Comparison of ENCODE assay signal across 9 cellular contexts in genomic region chr20:19944772-19945459, GRCh38.
DNase-seq lines count a peak whose midpoint lies in the region; ATAC-seq and TF ChIP-seq lines count a peak whose summit lies in the region.
"Had no signal": no experiment of that assay in that cellular context is flagged by ENCODE, and none has a peak within 500 bp of the region (broad histone marks: within the 10 kb centered on the region; RNA-seq: fewer than 3 reads in every experiment).

No MANE protein-coding gene starts in this region.

- intact Hi-C loops in dorsolateral prefrontal cortex (cut with DNase I) = no loop called here

- H3K9me3 ChIP-seq in SJCRH30 (replicated peaks) = no peaks in the 10 kb centered on the region

- TF ChIP-seq CTCF in dorsolateral prefrontal cortex (IDR thresholded peaks at IDR 0.05 in 54 of 56, conservative IDR thresholded peaks at IDR 0.05 in 2 of 56; ENCODE audit: low read depth in 1 of 56, partially characterized antibody in 56 of 56) = no peak

- DNase-seq in dorsolateral prefrontal cortex (no peak), SJCRH30 (no peak), SIG-M5 treated with dmso at 0.1 percent for 504 hours (lab: John Stamatoyannopoulos, UW; ENCODE audit: unreplicated experiment) (no peak), NCI-H1092 treated with DMSO at 0.1 percent for 48 hours (lab: John Stamatoyannopoulos, UW) (no peak)
- DNase-seq: NCI-H510A had no signal

- H3K27me3 ChIP-seq in dorsolateral prefrontal cortex (no peaks in the 10 kb centered on the region), SJCRH30 (no peaks in the 10 kb centered on the region)

- H3K36me3 ChIP-seq in SJCRH30 = no peaks in the 10 kb centered on the region

- H3K4me3 ChIP-seq in dorsolateral prefrontal cortex (peak overlapping the region in 1 of 59 donors; percentile 7), skin epidermis (no peak overlapping the region), SJCRH30 (no peak overlapping the region)

- ATAC-seq in GM18502 (IDR thresholded peaks at IDR 0.05; ENCODE audit: poor library complexity, unreplicated experiment) (peak; percentile 65), HG02798 (IDR thresholded peaks at IDR 0.05; ENCODE audit: poor library complexity, unreplicated experiment) (peak; percentile 52), GM21528 (IDR thresholded peaks at IDR 0.05; ENCODE audit: low FRiP score, unreplicated experiment) (no peak)

- H3K27ac ChIP-seq in dorsolateral prefrontal cortex (peak overlapping the region in 57 of 59 donors; percentile 12 to 93 (median 82)), skin epidermis (peak overlapping the region in 11 of 21 experiments; percentile 1 to 81 (median 43)), SJCRH30 (no peak overlapping the region)

- peaks cover 9% of the 10 kb centered on the region for H3K4me1 ChIP-seq in SJCRH30
